ENCODE assay signal across 17 cellular contexts in the genomic region with DNA sequence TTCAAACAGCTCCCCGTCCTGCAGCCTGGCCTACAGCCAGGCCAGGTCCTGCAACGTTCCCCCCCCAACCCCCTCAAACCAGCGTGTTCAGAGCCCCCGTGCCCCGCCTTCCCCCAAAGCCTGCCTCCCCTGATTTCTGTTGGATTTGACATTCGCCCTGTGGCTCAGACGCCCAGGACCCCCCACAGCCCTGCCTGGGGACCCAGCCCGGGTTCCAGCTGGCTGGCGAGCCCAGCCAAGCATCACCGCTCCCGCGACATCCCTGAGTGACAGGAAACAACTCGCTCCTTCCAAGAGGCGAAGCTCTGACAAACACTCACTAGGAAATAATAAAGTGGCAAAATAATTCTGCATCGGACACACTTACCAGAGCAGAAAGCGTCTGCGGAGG.
A peak's percentile ranks its signal among the peaks of the same experiment; 100 is the strongest.
DNase-seq lines count a peak whose midpoint lies in the region; ATAC-seq and TF ChIP-seq lines count a peak whose summit lies in the region.
"Had no signal": no experiment of that assay in that cellular context is flagged by ENCODE, and none has a peak within 500 bp of the region (broad histone marks: within the 10 kb centered on the region; RNA-seq: fewer than 3 reads in every experiment).

No MANE protein-coding gene starts in this region.

- peak overlapping the region in 8 of 11 experiments; percentile 18 to 80 (median 70); a peak in 16 of 22 replicates for H3K4me2 ChIP-seq in BLaER1 treated with 17β-estradiol and CSF1 and Interleukin-3, amounts not matched to agents 10 nM and 100 nM

- DNase-seq in NCI-H526 treated with DMSO at 0.1 percent for 48 hours (lab: John Stamatoyannopoulos, UW) (peak; percentile 44), esophagus muscularis mucosa (ENCODE audit: extremely low spot score) (peak; percentile 70), neural crest cell (ENCODE audit: low read depth, low spot score) (no peak), tibial artery (no peak)
- DNase-seq in stimulated activated naive CD4-positive, alpha-beta T cell (lab: John Stamatoyannopoulos, UW) = no peak
- DNase-seq: CD8-positive, alpha-beta T cell; COR-L47; DMS153; DMS79 treated with DMSO at 0.1 percent for 48 hours; EL; GDM1; HCEC 1CT had no signal

- WGBS in esophagus muscularis mucosa = 79% methylated on average over 11 of the region's 17 CpGs

- peak overlapping the region in 1 of 11 experiments; percentile 4; a peak in 1 of 22 replicates for H3K9ac ChIP-seq in BLaER1 treated with 17β-estradiol and CSF1 and Interleukin-3, amounts not matched to agents 10 nM and 100 nM

- H3K4me3 ChIP-seq in BLaER1 treated with 17β-estradiol and CSF1 and Interleukin-3, amounts not matched to agents 10 nM and 100 nM = no peak overlapping the region
- no peak overlapping the region for H3K4me3 ChIP-seq in esophagus muscularis mucosa
- H3K4me3 ChIP-seq in tibial artery = no peak overlapping the region

- no peak overlapping the region for H3K4me3 Mint-ChIP-seq in neural crest cell
- H3K4me3 Mint-ChIP-seq: B cell; CD14-positive monocyte; CD8-positive, alpha-beta T cell had no signal

- H3K4me1 ChIP-seq in BLaER1 treated with 17β-estradiol and CSF1 and Interleukin-3, amounts not matched to agents 10 nM and 100 nM = peaks cover 0 to 20% (median 17%) of the 10 kb centered on the region in 10 experiments; a peak in 14 of 20 replicates
- H3K4me1 ChIP-seq in esophagus muscularis mucosa (no peaks in the 10 kb centered on the region), tibial artery (no peaks in the 10 kb centered on the region)

- H3K27me3 ChIP-seq in BLaER1 treated with 17β-estradiol and CSF1 and Interleukin-3, amounts not matched to agents 10 nM and 100 nM = no peaks in the 10 kb centered on the region
- H3K27me3 ChIP-seq in esophagus muscularis mucosa = no peaks in the 10 kb centered on the region
- peaks cover 0 to 14% of the 10 kb centered on the region in 2 donors for H3K27me3 ChIP-seq in tibial artery

- TF ChIP-seq CTCF in esophagus muscularis mucosa (IDR thresholded peaks at IDR 0.05) (no peak), neural crest cell (conservative IDR thresholded peaks at IDR 0.05) (no peak), tibial artery (IDR thresholded peaks at IDR 0.05) (no peak)

- H3K27ac ChIP-seq in BLaER1 treated with 17β-estradiol and CSF1 and Interleukin-3, amounts not matched to agents 10 nM and 100 nM = no peak overlapping the region
- H3K27ac ChIP-seq in esophagus muscularis mucosa (replicated peaks in 1 of 4) = no peak overlapping the region
- no peak overlapping the region for H3K27ac ChIP-seq in tibial artery

- TF ChIP-seq POLR2A in esophagus muscularis mucosa (IDR thresholded peaks at IDR 0.05; ENCODE audit: low read depth) = no peak

- no peak for TF ChIP-seq EP300 in esophagus muscularis mucosa (IDR thresholded peaks at IDR 0.05)

- H3K4me1 Mint-ChIP-seq in neural crest cell = no peaks in the 10 kb centered on the region
- H3K4me1 Mint-ChIP-seq: CD14-positive monocyte had no signal

- no peaks in the 10 kb centered on the region for H3K36me3 Mint-ChIP-seq in neural crest cell (ENCODE audit: low read depth)
- H3K36me3 Mint-ChIP-seq: CD14-positive monocyte; CD8-positive, alpha-beta T cell had no signal

- peak overlapping the region; percentile 96 for H3K27ac Mint-ChIP-seq in neural crest cell (ENCODE audit: unreplicated experiment)
- H3K27ac Mint-ChIP-seq: B cell; CD14-positive monocyte; CD8-positive, alpha-beta T cell had no signal

- intact Hi-C loops in esophagus muscularis mucosa (cut with DNase I) = no loop called here
- intact Hi-C loops in tibial artery (cut with DNase I; ENCODE audit: low total_unique reads) = no loop called here

- no peak for ATAC-seq in GM21737 (IDR thresholded peaks at IDR 0.05; ENCODE audit: unreplicated experiment)
- no peak for ATAC-seq in HG03342 (IDR thresholded peaks at IDR 0.05; ENCODE audit: unreplicated experiment)
- ATAC-seq: CD8-positive, alpha-beta T cell had no signal

- no peaks in the 10 kb centered on the region for H3K27me3 Mint-ChIP-seq in neural crest cell (ENCODE audit: low read depth)

- peaks cover 9% of the 10 kb centered on the region for H3K9me3 Mint-ChIP-seq in neural crest cell
- H3K9me3 Mint-ChIP-seq: CD8-positive, alpha-beta T cell had no signal

- no peaks in the 10 kb centered on the region for H3K36me3 ChIP-seq in BLaER1 treated with 17β-estradiol and CSF1 and Interleukin-3, amounts not matched to agents 10 nM and 100 nM
- H3K36me3 ChIP-seq in esophagus muscularis mucosa (no peaks in the 10 kb centered on the region), tibial artery (no peaks in the 10 kb centered on the region)

- H3K9me3 ChIP-seq in BLaER1 treated with 17β-estradiol and CSF1 and Interleukin-3, amounts not matched to agents 10 nM and 100 nM (replicated peaks in 1 of 11) = 0 out of 22 replicates have a peak, but pooled peaks cover 0 to 8% (median 0%) of the 10 kb centered on the region in 11 experiments
- H3K9me3 ChIP-seq in esophagus muscularis mucosa = no peaks in the 10 kb centered on the region
- no peaks in the 10 kb centered on the region for H3K9me3 ChIP-seq in tibial artery

- H4K20me1 ChIP-seq in BLaER1 treated with 17β-estradiol and CSF1 and Interleukin-3, amounts not matched to agents 10 nM and 100 nM = no peaks in the 10 kb centered on the region; a peak in 1 of 22 replicates

Comparison
In these comparisons a context has a peak if more than half of its experiments do, and no peak if none do; other contexts are left out.
1. DNase-seq: peak in NCI-H526 treated with DMSO at 0.1 percent for 48 hours (single experiment) and esophagus muscularis mucosa (single experiment); none in neural crest cell (single experiment), tibial artery (0 of 2) and stimulated activated naive CD4-positive, alpha-beta T cell (0 of 6).